ENCODE assay signal across 11 cellular contexts in genomic region chr15:45157974-45158373, GRCh38. TPM values are rescaled to one million over a fixed set of nuclear protein-coding genes. Genes with fewer than 3 reads are reported as not detected.
DNase-seq lines count a peak whose midpoint lies in the region; ATAC-seq and TF ChIP-seq lines count a peak whose summit lies in the region.
"Had no signal": no experiment of that assay in that cellular context is flagged by ENCODE, and none has a peak within 500 bp of the region (broad histone marks: within the 10 kb centered on the region; RNA-seq: fewer than 3 reads in every experiment).

No MANE protein-coding gene starts in this region.

- H3K27me3 ChIP-seq in GM23248 (replicated peaks; ENCODE audit: insufficient read depth) (no peaks in the 10 kb centered on the region), fibroblast of lung (ENCODE audit: control insufficient read depth, insufficient read depth, low read length) (no peaks in the 10 kb centered on the region)

- 0 to 3% methylated on average over 1 of the region's 1 CpG for WGBS in GM23248 (ENCODE audit: low coverage in 1 of 2, low lambda C conversion rate in 2 of 2, missing lambda C conversion rate in 2 of 2), 2 experiments

- peak; percentile 97 for DNase-seq in GM23248
- DNase-seq in SK-MEL-5 (ENCODE audit: low read depth, low spot score) = peak; percentile 10
- DNase-seq in fibroblast of lung (ENCODE audit: low read depth in 2 of 2) = peak; percentile 69 to 93
- peak; percentile 31 for DNase-seq in occipital lobe (lab: John Stamatoyannopoulos, UW)
- DNase-seq in activated CD4-positive, CD25-positive, alpha-beta regulatory T cell (lab: John Stamatoyannopoulos, UW) = no peak
- DNase-seq: activated effector memory CD4-positive, alpha-beta T cell treated with Interleukin-2 at 50 U/mL for 16 hours; stimulated activated CD4-positive, alpha-beta T cell treated with anti-CD3 and anti-CD28 coated beads, Interleukin-4, amount 100 ng/mL, for 4 hours had no signal

- H3K4me2 ChIP-seq in GM23248 (ENCODE audit: unreplicated experiment) = peak overlapping the region; percentile 60
- no peak overlapping the region for H3K4me2 ChIP-seq in fibroblast of lung (ENCODE audit: extremely low read depth, insufficient read depth, low read length)

- no peak for TF ChIP-seq CTCF in fibroblast of lung (conservative IDR thresholded peaks at IDR 0.05 in 1 of 2, IDR thresholded peaks at IDR 0.05 in 1 of 2; ENCODE audit: low read depth in 1 of 2, low read length in 2 of 2)

- H3K9me3 ChIP-seq in GM23248 (ENCODE audit: low read depth) = no peaks in the 10 kb centered on the region
- H3K9me3 ChIP-seq in fibroblast of lung (ENCODE audit: control insufficient read depth, insufficient read depth, low read depth, low read length) = no peaks in the 10 kb centered on the region

- H3K27ac ChIP-seq in GM23248 = peak overlapping the region; percentile 98
- no peak overlapping the region for H3K27ac ChIP-seq in fibroblast of lung (ENCODE audit: insufficient read depth, low read length)

- H2AFZ ChIP-seq in GM23248 (no peak overlapping the region), fibroblast of lung (ENCODE audit: low read length) (no peak overlapping the region)

- H4K20me1 ChIP-seq in GM23248 (ENCODE audit: insufficient read depth) (no peaks in the 10 kb centered on the region), fibroblast of lung (ENCODE audit: control insufficient read depth, extremely low read depth, insufficient read depth, low read length) (no peaks in the 10 kb centered on the region)

- no peaks in the 10 kb centered on the region for H3K79me2 ChIP-seq in GM23248 (ENCODE audit: insufficient read depth)
- H3K79me2 ChIP-seq in fibroblast of lung (ENCODE audit: control insufficient read depth, insufficient read depth, low read length) = no peaks in the 10 kb centered on the region

- H3K4me3 ChIP-seq in GM23248 (no peak overlapping the region), fibroblast of lung (replicated peaks in 1 of 4; ENCODE audit: control extremely low read depth in 1 of 4, insufficient read depth in 1 of 4, low read depth in 3 of 4, low read length in 4 of 4) (no peak overlapping the region)

- peaks cover 16% of the 10 kb centered on the region for H3F3A ChIP-seq in GM23248 (ENCODE audit: insufficient read depth)

- H3K9me2 ChIP-seq in GM23248 (ENCODE audit: insufficient read depth) = no peaks in the 10 kb centered on the region

- peak overlapping the region; percentile 79 for H3K9ac ChIP-seq in GM23248
- no peak overlapping the region for H3K9ac ChIP-seq in fibroblast of lung (ENCODE audit: insufficient read depth, low read length)

- ATAC-seq in GM18502 (IDR thresholded peaks at IDR 0.05; ENCODE audit: poor library complexity, unreplicated experiment) (no peak), GM19035 (IDR thresholded peaks at IDR 0.05; ENCODE audit: unreplicated experiment) (no peak), HG03442 (IDR thresholded peaks at IDR 0.05; ENCODE audit: unreplicated experiment) (no peak)

- in situ Hi-C loops in GM23248 (cut with MboI) = no loop called here
- in situ Hi-C loops in SK-MEL-5 (cut with HindIII; ENCODE audit: low pct_unique_long_range_greater_than_20kb, low sequenced_read_pairs) = no loop called here

- H3K36me3 ChIP-seq in GM23248 (ENCODE audit: low read depth) (no peaks in the 10 kb centered on the region), fibroblast of lung (ENCODE audit: control insufficient read depth, insufficient read depth, low read length) (no peaks in the 10 kb centered on the region)

- H3K4me1 ChIP-seq in GM23248 (ENCODE audit: insufficient read depth) (peaks cover 22% of the 10 kb centered on the region), fibroblast of lung (ENCODE audit: control insufficient read depth, extremely low read depth, insufficient read depth, low read length) (peaks cover 5% of the 10 kb centered on the region)

RNA-seq across cellular contexts. Expression of gene DUOX1, which starts 28.2 kb away (rescaled TPM):
- 0.32 and 0.89 TPM in 2 replicates for total RNA-seq in GM23248 (2014; rRNA removed; shearing (Covaris generic))
- polyA plus RNA-seq in GM23248 (2016; fragmentation: Nextera tagmentation; extraction: Ambion mirVana) = 1.5 and 1.8 TPM in 2 replicates
- total RNA-seq in SK-MEL-5 (2014; rRNA removed; shearing (Covaris generic)) = not detected in 2 replicates
- polyA plus RNA-seq in SK-MEL-5 (2015; cell fraction: cytosol; rRNA removed) = not detected in 2 replicates
- not detected in 2 replicates for polyA plus RNA-seq in SK-MEL-5 (2015; cell fraction: nucleus; rRNA removed)
- not detected in 2 replicates for total RNA-seq in fibroblast of lung
- polyA plus RNA-seq in fibroblast of lung = not detected in 2 replicates
- 0.05 TPM in 2 replicates for polyA plus RNA-seq in fibroblast of lung (2012)
- polyA minus RNA-seq in fibroblast of lung (ENCODE audit: low replicate concordance) = not detected in 2 replicates
- total RNA-seq in occipital lobe = not detected

RNA-seq across cellular contexts. Expression of gene DUOXA1, which starts 28.3 kb away (rescaled TPM):
- total RNA-seq in GM23248 (2014; rRNA removed; shearing (Covaris generic)) = 2.4 TPM in 1 of 2 replicates, not detected in the other
- polyA plus RNA-seq in GM23248 (2016; fragmentation: Nextera tagmentation; extraction: Ambion mirVana) (0.48 and 0.61 TPM in 2 replicates), fibroblast of lung (not detected in 2 replicates)
- not detected in 2 replicates for total RNA-seq in SK-MEL-5 (2014; rRNA removed; shearing (Covaris generic))
- not detected in 2 replicates for polyA plus RNA-seq in SK-MEL-5 (2015; cell fraction: cytosol; rRNA removed)
- not detected in 2 replicates for polyA plus RNA-seq in SK-MEL-5 (2015; cell fraction: nucleus; rRNA removed)
- total RNA-seq in fibroblast of lung (not detected in 2 replicates), occipital lobe (0.31 TPM)
- not detected in 2 replicates for polyA plus RNA-seq in fibroblast of lung (2012)
- polyA minus RNA-seq in fibroblast of lung (ENCODE audit: low replicate concordance) = not detected in 2 replicates

RNA-seq across cellular contexts. Expression of gene SHF, which starts 29.8 kb away (rescaled TPM):
- total RNA-seq in GM23248 (2014; rRNA removed; shearing (Covaris generic)) = 0.25 and 0.32 TPM in 2 replicates
- polyA plus RNA-seq in GM23248 (2016; fragmentation: Nextera tagmentation; extraction: Ambion mirVana) (0.76 and 0.93 TPM in 2 replicates), fibroblast of lung (0.82 and 0.85 TPM in 2 replicates)
- 3.4 and 5.5 TPM in 2 replicates for total RNA-seq in SK-MEL-5 (2014; rRNA removed; shearing (Covaris generic))
- 6.4 and 7.4 TPM in 2 replicates for polyA plus RNA-seq in SK-MEL-5 (2015; cell fraction: cytosol; rRNA removed)
- polyA plus RNA-seq in SK-MEL-5 (2015; cell fraction: nucleus; rRNA removed) = 3.8 and 4.6 TPM in 2 replicates
- total RNA-seq in fibroblast of lung (3.3 and 3.6 TPM in 2 replicates), occipital lobe (54.9 TPM)
- 1.3 and 1.5 TPM in 2 replicates for polyA plus RNA-seq in fibroblast of lung (2012)
- polyA minus RNA-seq in fibroblast of lung (ENCODE audit: low replicate concordance) = 7.0 TPM in 1 of 2 replicates, not detected in the other

RNA-seq across cellular contexts. Expression of gene DUOXA2, which starts 43.8 kb away (rescaled TPM):
- total RNA-seq in GM23248 (2014; rRNA removed; shearing (Covaris generic)) = not detected in 2 replicates
- polyA plus RNA-seq in GM23248 (2016; fragmentation: Nextera tagmentation; extraction: Ambion mirVana) (not detected in 2 replicates), fibroblast of lung (not detected in 2 replicates)
- total RNA-seq in SK-MEL-5 (2014; rRNA removed; shearing (Covaris generic)) = not detected in 2 replicates
- not detected in 2 replicates for polyA plus RNA-seq in SK-MEL-5 (2015; cell fraction: cytosol; rRNA removed)
- not detected in 2 replicates for polyA plus RNA-seq in SK-MEL-5 (2015; cell fraction: nucleus; rRNA removed)
- total RNA-seq in fibroblast of lung (not detected in 2 replicates), occipital lobe (not detected)
- not detected in 2 replicates for polyA plus RNA-seq in fibroblast of lung (2012)
- 0.22 TPM in 1 of 2 replicates, not detected in the other for polyA minus RNA-seq in fibroblast of lung (ENCODE audit: low replicate concordance)
- total RNA-seq: lower leg skin had no signal

RNA-seq across cellular contexts. Expression of gene DUOX2, which starts 44.0 kb away (rescaled TPM):
- not detected in 2 replicates for total RNA-seq in GM23248 (2014; rRNA removed; shearing (Covaris generic))
- 0.03 TPM in 2 replicates for polyA plus RNA-seq in GM23248 (2016; fragmentation: Nextera tagmentation; extraction: Ambion mirVana)
- total RNA-seq in SK-MEL-5 (2014; rRNA removed; shearing (Covaris generic)) = 0.03 TPM in 2 replicates
- not detected in 2 replicates for polyA plus RNA-seq in SK-MEL-5 (2015; cell fraction: cytosol; rRNA removed)
- not detected in 2 replicates for polyA plus RNA-seq in SK-MEL-5 (2015; cell fraction: nucleus; rRNA removed)
- not detected in 2 replicates for total RNA-seq in fibroblast of lung
- not detected in 2 replicates for polyA plus RNA-seq in fibroblast of lung
- polyA plus RNA-seq in fibroblast of lung (2012) = not detected in 2 replicates
- polyA minus RNA-seq in fibroblast of lung (ENCODE audit: low replicate concordance) = not detected in 2 replicates
- not detected for total RNA-seq in occipital lobe

Comparison
In these comparisons a context has a peak if more than half of its experiments do, and no peak if none do; other contexts are left out.
1. DNase-seq: peak in GM23248 (single experiment), SK-MEL-5 (single experiment), fibroblast of lung (2 of 2) and occipital lobe (single experiment); none in activated CD4-positive, CD25-positive, alpha-beta regulatory T cell (0 of 4).